In genomic region chr2:233974530-233975071, GRCh38 we compare ENCODE assay signal across 8 cellular contexts. TPM values are rescaled to one million over a fixed set of nuclear protein-coding genes. Genes with fewer than 3 reads are reported as not detected.
DNase-seq lines count a peak whose midpoint lies in the region; ATAC-seq and TF ChIP-seq lines count a peak whose summit lies in the region.

No MANE protein-coding gene starts in this region.

- H3K4me3 ChIP-seq in cardiac fibroblast (replicated peaks in 1 of 2; ENCODE audit: low read depth in 2 of 2, low read length in 2 of 2) = no peak overlapping the region

- DNase-seq in ELF-1 (ENCODE audit: low read depth, low spot score) = peak; percentile 57
- peak; percentile 34 for DNase-seq in NCI-H345 treated with DMSO at 0.1 percent for 48 hours (lab: John Stamatoyannopoulos, UW; ENCODE audit: unreplicated experiment)
- peak; percentile 86 to 95 for DNase-seq in cardiac fibroblast (ENCODE audit: low read depth in 2 of 2)
- DNase-seq in occipital lobe (lab: John Stamatoyannopoulos, UW) = peak; percentile 60

- TF ChIP-seq CTCF in cardiac fibroblast (IDR thresholded peaks at IDR 0.05; ENCODE audit: low read depth, low read length) = peak; percentile 5

- no peak for ATAC-seq in GM21786 (IDR thresholded peaks at IDR 0.05; ENCODE audit: unreplicated experiment)
- no peak for ATAC-seq in HG03045 (IDR thresholded peaks at IDR 0.05; ENCODE audit: unreplicated experiment)
- ATAC-seq in HG03139 (IDR thresholded peaks at IDR 0.05; ENCODE audit: unreplicated experiment) = no peak
- no peak for ATAC-seq in HG02623 (IDR thresholded peaks at IDR 0.05; ENCODE audit: unreplicated experiment)

RNA-seq across cellular contexts. Expression of gene TRPM8, which starts 57.4 kb away (rescaled TPM):
- total RNA-seq in occipital lobe = 0.47 TPM

Comparison
In these comparisons a context has a peak if more than half of its experiments do, and no peak if none do; other contexts are left out.
1. DNase-seq: peak in every context shown above with its lines; median percentile 90 in cardiac fibroblast; 60 in occipital lobe; 57 in ELF-1; 34 in NCI-H345 treated with DMSO at 0.1 percent for 48 hours.